8 cellular contexts compared by ENCODE assay signal in genomic region chr9:85716031-85716877, GRCh38. TPM values are rescaled to one million over a fixed set of nuclear protein-coding genes. Genes with fewer than 3 reads are reported as not detected.
DNase-seq lines count a peak whose midpoint lies in the region; ATAC-seq, FAIRE-seq and TF ChIP-seq lines count a peak whose summit lies in the region.

No MANE protein-coding gene starts in this region.

- H3K4me1 ChIP-seq in ovary (ENCODE audit: insufficient read depth) (no peaks in the 10 kb centered on the region), esophagus squamous epithelium (no peaks in the 10 kb centered on the region)

- intact Hi-C loops in ovary (cut with DNase I) = loop anchor here in 1 of 4 donors (5.0 kb wide), 1 partner anchor 46 kb away; no protein-coding TSS in a partner anchor
- intact Hi-C loops in esophagus squamous epithelium (cut with DNase I) = no loop called here

- H3K4me3 ChIP-seq in bronchial epithelial cell (ENCODE audit: low read depth, low read length) = no peak overlapping the region
- no peak overlapping the region for H3K4me3 ChIP-seq in ovary
- no peak overlapping the region for H3K4me3 ChIP-seq in esophagus squamous epithelium

- TF ChIP-seq CTCF in GM20000 (IDR thresholded peaks at IDR 0.05; ENCODE audit: extremely low read depth, missing control alignments) (peak; percentile 5), bronchial epithelial cell (IDR thresholded peaks at IDR 0.05; ENCODE audit: insufficient read depth, low read length, severe bottlenecking) (no peak), ovary (IDR thresholded peaks at IDR 0.05) (no peak), esophagus squamous epithelium (IDR thresholded peaks at IDR 0.05) (no peak)

- H3K27ac ChIP-seq in ovary (no peak overlapping the region), esophagus squamous epithelium (no peak overlapping the region)

- FAIRE-seq in bronchial epithelial cell (lab: Jason Lieb, UNC) = no peak

- WGBS in ovary, 3 donors = 87 to 92% (median 90%) methylated on average over 5 of the region's 5 CpGs
- WGBS in esophagus squamous epithelium, 2 donors = 62 to 79% methylated on average over 5 of the region's 5 CpGs

- peak; percentile 65 for ATAC-seq in HG03460 (IDR thresholded peaks at IDR 0.05; ENCODE audit: unreplicated experiment)

- H3K27me3 ChIP-seq in bronchial epithelial cell (ENCODE audit: control insufficient read depth, insufficient read depth, low read length) = no peaks in the 10 kb centered on the region
- no peaks in the 10 kb centered on the region for H3K27me3 ChIP-seq in ovary
- H3K27me3 ChIP-seq in esophagus squamous epithelium = no peaks in the 10 kb centered on the region

- in situ Hi-C loops in G401 (cut with HindIII; ENCODE audit: low sequenced_read_pairs) = no loop called here

- TF ChIP-seq EP300 in ovary (IDR thresholded peaks at IDR 0.05) = no peak

- H3K9me3 ChIP-seq in ovary (no peaks in the 10 kb centered on the region), esophagus squamous epithelium (no peaks in the 10 kb centered on the region)

- DNase-seq in G401 (ENCODE audit: low spot score) (peak; percentile 13), GM20000 (ENCODE audit: low spot score) (peak; percentile 36), bronchial epithelial cell (ENCODE audit: low read depth) (peak; percentile 7), ovary (no peak), activated T-cell treated with anti-CD3 and anti-CD28 coated beads for 4 hours (no peak), esophagus squamous epithelium (lab: John Stamatoyannopoulos, UW) (no peak)
- no peak for DNase-seq in stimulated activated CD4-positive, alpha-beta T cell treated with anti-CD3 and anti-CD28 coated beads, Interleukin-4, amount 100 ng/mL, for 24 hours

- TF ChIP-seq POLR2A in ovary (IDR thresholded peaks at IDR 0.05) (no peak), esophagus squamous epithelium (IDR thresholded peaks at IDR 0.05) (no peak)

- H3K36me3 ChIP-seq in bronchial epithelial cell (ENCODE audit: control insufficient read depth, insufficient read depth, low read length) = no peaks in the 10 kb centered on the region
- H3K36me3 ChIP-seq in ovary = no peaks in the 10 kb centered on the region
- H3K36me3 ChIP-seq in esophagus squamous epithelium = no peaks in the 10 kb centered on the region

RNA-seq across cellular contexts. Expression of gene AGTPBP1, which starts 25.5 kb away (rescaled TPM):
- total RNA-seq in G401 (2014; rRNA removed; shearing (Covaris generic)) = 85.2 and 122 TPM in 2 replicates
- 23.9 and 24.2 TPM in 2 replicates for total RNA-seq in bronchial epithelial cell
- total RNA-seq in ovary = 10 to 100 TPM in 6 of 7 donors, 1 to 10 TPM in 1; 8.0 to 17.3 (median 12.8) TPM
- polyA plus RNA-seq in ovary = 1 to 10 TPM; 3.7 to 7.6 TPM
- total RNA-seq in esophagus squamous epithelium = 10 to 100 TPM in 2 of 4 donors, 1 to 10 TPM in 2; 3.7 to 18.1 (median 11.4) TPM

Comparison
In these comparisons a context has a peak if more than half of its experiments do, and no peak if none do; other contexts are left out.
1. DNase-seq: peak in G401 (single experiment), GM20000 (single experiment) and bronchial epithelial cell (single experiment); none in ovary (0 of 5), activated T-cell treated with anti-CD3 and anti-CD28 coated beads for 4 hours (single experiment), stimulated activated CD4-positive, alpha-beta T cell treated with anti-CD3 and anti-CD28 coated beads, Interleukin-4, amount 100 ng/mL, for 24 hours (single experiment) and esophagus squamous epithelium (single experiment).